8 cellular contexts compared by ENCODE assay signal in genomic region chr2:229800997-229801754, GRCh38.
DNase-seq lines count a peak whose midpoint lies in the region; ATAC-seq and TF ChIP-seq lines count a peak whose summit lies in the region.

No MANE protein-coding gene starts in this region.

- peaks cover 7% of the 10 kb centered on the region for H3K36me3 ChIP-seq in GM06990 (ENCODE audit: control insufficient read depth, insufficient read depth, low read length)

- ATAC-seq in HG02610 (IDR thresholded peaks at IDR 0.05; ENCODE audit: unreplicated experiment) (peak; percentile 69), GM18505 (IDR thresholded peaks at IDR 0.05; ENCODE audit: unreplicated experiment) (no peak)

- DNase-seq in GM06990 (ENCODE audit: extremely low read depth, insufficient read length), result no peak
- peak; percentile 51 for DNase-seq in NCI-H446 treated with DMSO at 0.1 percent for 48 hours (lab: John Stamatoyannopoulos, UW)
- DNase-seq in activated CD4-positive, alpha-beta T cell treated with anti-CD3 and anti-CD28 coated beads, Interleukin-2, amount 50 U/mL, for 4 hours, result peak; percentile 69 to 72
- peak; percentile 65 for DNase-seq in effector CD4-positive, alpha-beta T cell
- peak; percentile 77 for DNase-seq in medulla oblongata (ENCODE audit: extremely low spot score)
- peak; percentile 43 to 48 for DNase-seq in stimulated activated CD8-positive, alpha-beta memory T cell treated with anti-CD3 and anti-CD28 coated beads, Interleukin-2, amount 100 ng/mL, for 48 hours (ENCODE audit: low read depth in 2 of 2)

- H3K27me3 ChIP-seq in GM06990 (replicated peaks; ENCODE audit: control insufficient read depth, insufficient read depth, low read length), result no peaks in the 10 kb centered on the region

- no peak for TF ChIP-seq POLR2A in GM18505 (IDR thresholded peaks at IDR 0.05; ENCODE audit: borderline replicate concordance, extremely low read depth, insufficient read depth, insufficient read length)

- H3K4me3 ChIP-seq in GM06990 (replicated peaks; ENCODE audit: low read depth, low read length), result no peak overlapping the region

- TF ChIP-seq CTCF in GM06990 (IDR thresholded peaks at IDR 0.05; ENCODE audit: insufficient read depth, low read length, poor library complexity, severe bottlenecking), result peak; percentile 75
